In the genomic region with DNA sequence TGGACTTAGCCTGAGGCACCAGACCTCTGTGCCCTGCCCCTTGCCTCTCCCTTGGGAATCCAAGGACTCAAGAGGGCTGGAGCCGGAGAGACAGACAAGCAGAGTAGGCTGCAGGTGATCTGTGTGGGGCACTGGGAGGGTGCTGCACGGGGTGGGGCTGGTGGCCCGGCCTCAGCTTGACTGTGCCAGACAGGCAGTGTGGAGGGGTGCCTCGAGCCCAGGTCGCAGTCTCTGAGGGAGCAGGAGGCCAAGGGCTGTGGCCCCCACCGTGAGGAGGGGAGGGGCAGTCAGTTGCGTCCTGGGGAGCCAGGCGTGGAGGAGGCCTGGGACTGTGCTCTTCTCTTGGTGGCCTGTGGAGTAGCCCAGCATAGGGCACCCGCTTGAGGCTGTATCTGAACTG, we compare ENCODE assay signal across 23 cellular contexts. TPM values are rescaled to one million over a fixed set of nuclear protein-coding genes. Genes with fewer than 3 reads are reported as not detected.
A peak's percentile ranks its signal among the peaks of the same experiment; 100 is the strongest.
DNase-seq lines count a peak whose midpoint lies in the region; ATAC-seq and TF ChIP-seq lines count a peak whose summit lies in the region.
"Had no signal": no experiment of that assay in that cellular context is flagged by ENCODE, and none has a peak within 500 bp of the region (broad histone marks: within the 10 kb centered on the region; RNA-seq: fewer than 3 reads in every experiment).

No MANE protein-coding gene starts in this region.

- no peak overlapping the region for H2BK12ac ChIP-seq in mesenchymal stem cell (ENCODE audit: low read length in 2 of 2)

- TF ChIP-seq CTCF in chondrocyte (IDR thresholded peaks at IDR 0.05) (no peak), testis (IDR thresholded peaks at IDR 0.05) (no peak)

- intact Hi-C loops in testis (cut with DNase I; ENCODE audit: low total_unique reads) = no loop called here

- peaks cover 11% of the 10 kb centered on the region; the same call in 1 of the 2 replicates for H4K20me1 ChIP-seq in BLaER1

- H3K4me2 ChIP-seq in BLaER1 = peak overlapping the region; percentile 99
- H3K4me2 ChIP-seq in mesenchymal stem cell (ENCODE audit: low read length, poor library complexity, severe bottlenecking) = no peak overlapping the region

- ATAC-seq in GM19351 (IDR thresholded peaks at IDR 0.05; ENCODE audit: unreplicated experiment) (no peak), HG02588 (IDR thresholded peaks at IDR 0.05; ENCODE audit: unreplicated experiment) (no peak)
- ATAC-seq: K562 had no signal

- H3K79me1 ChIP-seq in mesenchymal stem cell (replicated peaks; ENCODE audit: low read length, poor library complexity, severe bottlenecking) = no peaks in the 10 kb centered on the region

- DNase-seq in H7 = peak; percentile 67
- DNase-seq in chondrocyte (ENCODE audit: low spot score) = peak; percentile 90
- DNase-seq in mesenchymal stem cell = no peak
- no peak for DNase-seq in testis
- no peak for DNase-seq in HT-29 (ENCODE audit: low spot score)
- DNase-seq: 8988T; CD4-positive, CD25-positive, alpha-beta regulatory T cell; CD8-positive, alpha-beta memory T cell; COR-L47; DMS 273 treated with DMSO at 0.1 percent for 48 hours; DMS53; DND-41; EL; GM23248; HCEC 1CT; HFFc6 had no signal

- H3K27me3 ChIP-seq in BLaER1 (peaks cover 49% of the 10 kb centered on the region), H7 (ENCODE audit: control insufficient read depth, insufficient read depth, low read length) (peaks cover 20% of the 10 kb centered on the region), mesenchymal stem cell (ENCODE audit: control insufficient read depth in 1 of 2, insufficient read depth in 1 of 2, low read length in 2 of 2) (peaks cover 55 to 80% of the 10 kb centered on the region in 2 experiments), testis (no peaks in the 10 kb centered on the region)

- no peaks in the 10 kb centered on the region for H3K36me3 ChIP-seq in BLaER1
- H3K36me3 ChIP-seq in H7 (replicated peaks; ENCODE audit: control insufficient read depth, insufficient read depth, low read length) = no peaks in the 10 kb centered on the region
- H3K36me3 ChIP-seq in mesenchymal stem cell (ENCODE audit: control insufficient read depth in 1 of 2, insufficient read depth in 2 of 2, low read depth in 1 of 2, low read length in 2 of 2) = no peaks in the 10 kb centered on the region
- no peaks in the 10 kb centered on the region for H3K36me3 ChIP-seq in testis (ENCODE audit: low read depth, missing control alignments)

- H2BK120ac ChIP-seq in mesenchymal stem cell (ENCODE audit: low read depth, low read length) = no peak overlapping the region

- H3K18ac ChIP-seq in mesenchymal stem cell (ENCODE audit: low read depth in 1 of 2, low read length in 2 of 2) = no peak overlapping the region

- no peaks in the 10 kb centered on the region for H3K9me3 Mint-ChIP-seq in chondrocyte (ENCODE audit: low read depth)
- H3K9me3 Mint-ChIP-seq: HFFc6 had no signal

- no peak for TF ChIP-seq POLR2A in testis (IDR thresholded peaks at IDR 0.05)

- 82% methylated on average over 9 of the region's 9 CpGs for WGBS in mesenchymal stem cell
- 88 to 93% methylated on average over 4 to 9 of the region's 9 CpGs for WGBS in testis, 2 donors

- no peak overlapping the region for H2BK15ac ChIP-seq in mesenchymal stem cell (ENCODE audit: low read depth, poor library complexity, severe bottlenecking)

- no peak overlapping the region for H3K23ac ChIP-seq in mesenchymal stem cell (ENCODE audit: low read length in 2 of 2)

- no peak overlapping the region for H4K8ac ChIP-seq in mesenchymal stem cell (ENCODE audit: low read length)

- no peak overlapping the region for H2AK5ac ChIP-seq in mesenchymal stem cell (ENCODE audit: low read length, severe bottlenecking)

- no peak overlapping the region for H2AFZ ChIP-seq in mesenchymal stem cell (ENCODE audit: low read depth, low read length)
- H2AFZ ChIP-seq: GM23248 had no signal

- H3K27ac Mint-ChIP-seq in chondrocyte (ENCODE audit: unreplicated experiment) = no peak overlapping the region
- H3K27ac Mint-ChIP-seq: CD4-positive, CD25-positive, alpha-beta regulatory T cell; CD8-positive, alpha-beta memory T cell; HFFc6 had no signal

- H3K4me1 Mint-ChIP-seq in chondrocyte (ENCODE audit: low read depth) = peaks cover 3% of the 10 kb centered on the region

- peaks cover 45% of the 10 kb centered on the region for H3K27me3 Mint-ChIP-seq in chondrocyte (ENCODE audit: low read depth)

- H3K4me3 Mint-ChIP-seq in chondrocyte (ENCODE audit: unreplicated experiment) = no peak overlapping the region
- H3K4me3 Mint-ChIP-seq: CD4-positive, CD25-positive, alpha-beta regulatory T cell; CD8-positive, alpha-beta memory T cell; HFFc6 had no signal

- H3K4me3 ChIP-seq in BLaER1 (no peak overlapping the region), H7 (ENCODE audit: insufficient read depth, low read depth, low read length) (no peak overlapping the region), mesenchymal stem cell (ENCODE audit: insufficient read depth in 1 of 2, low read depth in 1 of 2, low read length in 2 of 2) (no peak overlapping the region), testis (no peak overlapping the region)
- H3K4me3 ChIP-seq: GM23248, K562 had no signal

- H3K9ac ChIP-seq in BLaER1 = no peak overlapping the region
- no peak overlapping the region for H3K9ac ChIP-seq in mesenchymal stem cell (ENCODE audit: low read length)
- H3K9ac ChIP-seq: GM23248 had no signal

- no peak overlapping the region for H2BK5ac ChIP-seq in mesenchymal stem cell (ENCODE audit: low read depth, low read length, poor library complexity, severe bottlenecking)

- H3K4me1 ChIP-seq in BLaER1 (peaks cover 93% of the 10 kb centered on the region), mesenchymal stem cell (ENCODE audit: control insufficient read depth, insufficient read depth, low read depth, low read length) (peaks cover 3% of the 10 kb centered on the region), testis (peaks cover 12% of the 10 kb centered on the region)

- H3K9me3 ChIP-seq in BLaER1 (no peaks in the 10 kb centered on the region), mesenchymal stem cell (ENCODE audit: control insufficient read depth, low read length) (no peaks in the 10 kb centered on the region), testis (no peaks in the 10 kb centered on the region)

- peaks cover 2% of the 10 kb centered on the region for H3K36me3 Mint-ChIP-seq in chondrocyte (ENCODE audit: low read depth)
- H3K36me3 Mint-ChIP-seq: CD4-positive, CD25-positive, alpha-beta regulatory T cell; CD8-positive, alpha-beta memory T cell had no signal

- H3K27ac ChIP-seq in BLaER1 (no peak overlapping the region), mesenchymal stem cell (ENCODE audit: low read length, poor library complexity, severe bottlenecking) (no peak overlapping the region), testis (no peak overlapping the region)
- H3K27ac ChIP-seq: GM23248 had no signal

- peak overlapping the region; percentile 12 for H4K91ac ChIP-seq in mesenchymal stem cell (ENCODE audit: low read length)

- H3K4ac ChIP-seq in mesenchymal stem cell (ENCODE audit: low read depth in 1 of 2, low read length in 2 of 2) = no peak overlapping the region

- no peak overlapping the region for H3K14ac ChIP-seq in mesenchymal stem cell (ENCODE audit: low read length in 2 of 2)

RNA-seq across cellular contexts. Expression of a gene that starts 4.0 kb away (rescaled TPM):
- 2.7 and 5.1 TPM in 2 replicates for total RNA-seq in H7 (2014; rRNA removed; shearing (Covaris generic))
- total RNA-seq in chondrocyte (not detected in 3 replicates), testis (10 to 100 TPM; 16.9 to 18.1 TPM)
- not detected for polyA plus RNA-seq in mesenchymal stem cell (2013, experiment 1 of 2)
- polyA plus RNA-seq in mesenchymal stem cell (2013, experiment 2 of 2) = not detected
- polyA plus RNA-seq in testis (ENCODE audit: insufficient read depth, low read depth, low replicate concordance) = 7.8 TPM
- total RNA-seq in HT-29 (2014; rRNA removed; shearing (Covaris generic)) = not detected in 2 replicates
- total RNA-seq: A673; CD8-positive, alpha-beta memory T cell; GM23248; HFFc6 had no signal
- polyA plus RNA-seq: AG04450; CD4-positive, CD25-positive, alpha-beta regulatory T cell; CD8-positive, alpha-beta memory T cell; GM23248; K562 had no signal

RNA-seq across cellular contexts. Expression of a gene that starts 19.6 kb away (rescaled TPM):
- not detected in 2 replicates for total RNA-seq in H7 (2014; rRNA removed; shearing (Covaris generic))
- not detected in 3 replicates for total RNA-seq in chondrocyte
- polyA plus RNA-seq in mesenchymal stem cell (2013, experiment 1 of 2) = 0.14 TPM
- polyA plus RNA-seq in mesenchymal stem cell (2013, experiment 2 of 2) = 0.26 TPM
- total RNA-seq in testis = 10 to 100 TPM; 16.4 to 25.5 TPM
- polyA plus RNA-seq in testis (ENCODE audit: insufficient read depth, low read depth, low replicate concordance) = 24.9 TPM
- not detected in 2 replicates for total RNA-seq in HT-29 (2014; rRNA removed; shearing (Covaris generic))
- total RNA-seq: A673; CD4-positive, CD25-positive, alpha-beta regulatory T cell; CD8-positive, alpha-beta memory T cell; GM23248; H4; HFFc6 had no signal
- polyA plus RNA-seq: AG04450; CD4-positive, CD25-positive, alpha-beta regulatory T cell; CD8-positive, alpha-beta memory T cell; GM23248 had no signal

RNA-seq across cellular contexts. Expression of a gene that starts 27.0 kb away (rescaled TPM):
- 38.5 and 41.8 TPM in 2 replicates for total RNA-seq in H7 (2014; rRNA removed; shearing (Covaris generic))
- total RNA-seq in chondrocyte (4.8 to 7.8 TPM (median 5.1 TPM) in 3 replicates), testis (100 to 1,000 TPM in 1 of 2 donors, 10 to 100 TPM in 1; 86.4 to 123 TPM)
- 0.99 TPM for polyA plus RNA-seq in mesenchymal stem cell (2013, experiment 1 of 2)
- 0.74 TPM for polyA plus RNA-seq in mesenchymal stem cell (2013, experiment 2 of 2)
- 142 TPM for polyA plus RNA-seq in testis (ENCODE audit: insufficient read depth, low read depth, low replicate concordance)
- 54.8 and 67.4 TPM in 2 replicates for total RNA-seq in HT-29 (2014; rRNA removed; shearing (Covaris generic))

Comparison
In these comparisons a context has a peak if more than half of its experiments do, and no peak if none do; other contexts are left out.
1. DNase-seq: peak in H7 (single experiment) and chondrocyte (single experiment); none in mesenchymal stem cell (single experiment), testis (single experiment) and HT-29 (single experiment).
2. RNA of a gene that starts 19.6 kb away (total RNA-seq): 16.4 to 25.5 TPM in testis; not detected in H7, not detected in chondrocyte and not detected in HT-29; every median in the first group is over 10 times any median in the second.